Comparison of ENCODE assay signal across 8 cellular contexts in the genomic region with DNA sequence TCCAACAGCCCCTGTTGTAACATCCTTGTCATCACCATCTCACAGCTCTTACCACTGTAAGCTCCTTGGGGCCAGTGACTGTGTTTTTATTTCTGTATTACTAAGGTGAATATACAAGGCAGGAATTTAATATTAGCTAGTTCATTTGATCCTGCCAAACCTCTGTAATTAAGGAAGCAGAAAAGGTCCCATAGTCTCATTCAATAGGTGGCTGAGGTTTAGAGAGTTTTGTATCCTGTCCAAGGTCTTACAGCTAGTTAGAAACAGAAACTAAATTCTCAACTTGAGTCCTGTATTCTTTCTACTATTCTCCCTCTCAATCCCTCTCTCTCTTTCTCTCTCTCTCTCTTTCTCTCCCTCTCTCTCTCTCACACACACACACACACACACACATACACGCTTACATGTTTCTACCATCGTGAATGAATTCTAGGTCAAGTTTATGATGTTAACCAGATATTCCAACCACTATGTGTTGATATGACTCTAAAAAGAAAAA. TPM values are rescaled to one million over a fixed set of nuclear protein-coding genes. Genes with fewer than 3 reads are reported as not detected.
DNase-seq lines count a peak whose midpoint lies in the region; ATAC-seq and TF ChIP-seq lines count a peak whose summit lies in the region.

No MANE protein-coding gene starts in this region.

- ATAC-seq in HG03139 (IDR thresholded peaks at IDR 0.05; ENCODE audit: unreplicated experiment) = peak; percentile 33
- peak; percentile 33 to 36 for ATAC-seq in activated naive CD4-positive, alpha-beta T cell treated with anti-CD3 and anti-CD28 coated beads, Interleukin-2, amount 50 U/mL, for 72 hours

- H3K4me1 Mint-ChIP-seq in activated naive CD4-positive, alpha-beta T cell treated with anti-CD3 and anti-CD28 coated beads, Interleukin-2, amount 50 U/mL, for 24 hours = peaks cover 86% of the 10 kb centered on the region

- TF ChIP-seq CTCF in thyroid gland (IDR thresholded peaks at IDR 0.05) = no peak

- no peaks in the 10 kb centered on the region for H3K27me3 ChIP-seq in thyroid gland

- H3K36me3 ChIP-seq in thyroid gland = no peaks in the 10 kb centered on the region

- peaks cover 4% of the 10 kb centered on the region for H3K36me3 Mint-ChIP-seq in activated naive CD4-positive, alpha-beta T cell treated with anti-CD3 and anti-CD28 coated beads, Interleukin-2, amount 50 U/mL, for 24 hours
- H3K36me3 Mint-ChIP-seq in activated naive CD4-positive, alpha-beta T cell treated with anti-CD3 and anti-CD28 coated beads, Interleukin-2, amount 50 U/mL, for 72 hours = peaks cover 0 to 7% of the 10 kb centered on the region in 2 donors

- peaks cover 4 to 9% of the 10 kb centered on the region in 2 donors for H3K4me1 ChIP-seq in thyroid gland

- peak overlapping the region; percentile 90 for H3K27ac Mint-ChIP-seq in activated naive CD4-positive, alpha-beta T cell treated with anti-CD3 and anti-CD28 coated beads, Interleukin-2, amount 50 U/mL, for 24 hours
- H3K27ac Mint-ChIP-seq in activated naive CD4-positive, alpha-beta T cell treated with anti-CD3 and anti-CD28 coated beads, Interleukin-2, amount 50 U/mL, for 72 hours = peak overlapping the region; percentile 91 to 97

- H3K4me3 Mint-ChIP-seq in activated naive CD4-positive, alpha-beta T cell treated with anti-CD3 and anti-CD28 coated beads, Interleukin-2, amount 50 U/mL, for 24 hours = peak overlapping the region; percentile 76

- H3K4me3 ChIP-seq in thyroid gland (replicated peaks in 1 of 3) = peak overlapping the region in 1 of 3 donors; percentile 21

- H3K9me3 Mint-ChIP-seq in activated naive CD4-positive, alpha-beta T cell treated with anti-CD3 and anti-CD28 coated beads, Interleukin-2, amount 50 U/mL, for 24 hours = no peaks in the 10 kb centered on the region
- H3K9me3 Mint-ChIP-seq in activated naive CD4-positive, alpha-beta T cell treated with anti-CD3 and anti-CD28 coated beads, Interleukin-2, amount 50 U/mL, for 72 hours = no peaks in the 10 kb centered on the region

- no peak for DNase-seq in activated naive CD4-positive, alpha-beta T cell treated with anti-CD3 and anti-CD28 coated beads, Interleukin-2, amount 50 U/mL, for 16 hours
- DNase-seq in activated naive CD4-positive, alpha-beta T cell treated with anti-CD3 and anti-CD28 coated beads, Interleukin-2, amount 50 U/mL, for 72 hours (ENCODE audit: low spot score in 2 of 2) = peak in 1 of 2 donors; percentile 25
- peak; percentile 9 for DNase-seq in left kidney (ENCODE audit: low read depth, low spot score)
- no peak for DNase-seq in thyroid gland
- no peak for DNase-seq in T-helper 9 cell
- no peak for DNase-seq in stimulated activated CD4-positive, alpha-beta T cell treated with anti-CD3 and anti-CD28 coated beads, Interleukin-12 subunit alpha, Interleukin-12 subunit beta, amount 100 ng/mL, for 4 hours

- no peaks in the 10 kb centered on the region for H3K27me3 Mint-ChIP-seq in activated naive CD4-positive, alpha-beta T cell treated with anti-CD3 and anti-CD28 coated beads, Interleukin-2, amount 50 U/mL, for 24 hours

- 35 to 47% methylated on average over 2 of the region's 2 CpGs for WGBS in thyroid gland, 2 donors

- TF ChIP-seq POLR2A in thyroid gland (IDR thresholded peaks at IDR 0.05) = no peak

- H3K9me3 ChIP-seq in thyroid gland = no peaks in the 10 kb centered on the region

- H3K27ac ChIP-seq in thyroid gland = peak overlapping the region; percentile 71 to 84 (median 74)

- intact Hi-C loops in thyroid gland (cut with DNase I) = no loop called here

RNA-seq across cellular contexts. Expression of gene GLIPR1, which starts 0.5 kb away (rescaled TPM):
- total RNA-seq in activated naive CD4-positive, alpha-beta T cell treated with anti-CD3 and anti-CD28 coated beads, Interleukin-2, amount 50 U/mL, for 72 hours = 10 to 100 TPM in 1 of 2 donors, 1 to 10 TPM in 1; 3.5 to 10.3 TPM
- 10 to 100 TPM in 2 of 4 donors, 1 to 10 TPM in 2; 5.5 to 15.7 (median 11.3) TPM for total RNA-seq in thyroid gland

RNA-seq across cellular contexts. Expression of gene KRR1, which starts 31.4 kb away (rescaled TPM):
- 100 to 1,000 TPM; 100 to 149 TPM for total RNA-seq in activated naive CD4-positive, alpha-beta T cell treated with anti-CD3 and anti-CD28 coated beads, Interleukin-2, amount 50 U/mL, for 72 hours
- total RNA-seq in thyroid gland = 10 to 100 TPM; 32.0 to 52.8 (median 44.1) TPM
